8 cellular contexts compared by ENCODE assay signal in the genomic region with DNA sequence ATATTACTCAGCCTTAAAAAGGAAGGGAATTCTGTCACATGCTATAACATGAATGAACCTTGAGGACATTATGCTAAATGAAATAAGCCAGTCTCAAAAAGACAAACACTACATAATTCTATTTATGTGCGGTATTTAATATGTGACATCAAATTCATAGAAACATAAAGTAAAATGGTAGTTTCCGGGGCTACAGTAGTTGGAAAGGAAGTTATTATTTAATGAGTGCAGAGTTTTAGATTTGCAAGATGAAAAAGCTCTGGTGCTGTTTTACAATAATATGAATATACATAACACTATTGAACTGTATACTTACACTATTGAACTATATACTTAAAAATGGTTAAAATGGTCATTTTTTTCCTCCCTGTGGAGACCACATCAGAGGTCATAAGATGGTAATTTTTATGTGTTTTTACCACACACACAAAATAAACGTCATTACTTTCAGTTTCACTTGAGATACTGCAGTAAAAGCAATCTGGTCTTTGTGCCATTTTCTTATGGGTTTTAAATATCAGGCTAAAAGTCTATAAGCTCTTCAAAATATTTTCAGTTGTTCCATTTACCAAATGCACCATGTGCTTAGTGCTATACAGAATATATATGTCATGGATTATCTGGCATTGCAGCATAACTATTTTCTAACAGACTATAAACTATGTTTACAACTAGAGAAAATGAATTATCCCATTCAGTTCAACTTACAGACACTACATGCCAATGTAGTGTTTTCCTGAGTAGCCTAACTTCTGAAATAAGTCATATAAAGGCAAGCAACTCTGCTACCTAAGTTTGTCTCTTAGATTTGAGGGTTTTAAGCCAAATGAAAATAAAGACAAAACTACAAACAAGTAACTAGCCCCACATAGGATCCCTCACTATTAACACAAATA.
DNase-seq lines count a peak whose midpoint lies in the region; ATAC-seq and TF ChIP-seq lines count a peak whose summit lies in the region.

No MANE protein-coding gene starts in this region.

- H3K4me3 ChIP-seq in GM12865 (ENCODE audit: low read depth, low read length) (no peak overlapping the region; the same call in 1 of the 2 replicates), MG63 (peak overlapping the region; percentile 16)

- peaks cover 13% of the 10 kb centered on the region for H3K36me3 ChIP-seq in MG63

- H3K27me3 ChIP-seq in MG63: no peaks in the 10 kb centered on the region

- ATAC-seq in GM21825 (IDR thresholded peaks at IDR 0.05; ENCODE audit: unreplicated experiment) (no peak), HG02973 (IDR thresholded peaks at IDR 0.05; ENCODE audit: unreplicated experiment) (no peak)

- no peak for TF ChIP-seq CTCF in GM12865 (IDR thresholded peaks at IDR 0.05; ENCODE audit: insufficient read depth, low read depth, low read length, missing control alignments)

- peak; percentile 41 for DNase-seq in GM12865 (ENCODE audit: low read depth)
- DNase-seq in MG63: no peak
- peak; percentile 40 to 67 for DNase-seq in dermis microvascular lymphatic vessel endothelial cell (ENCODE audit: low read depth in 2 of 2)
- DNase-seq in pulmonary artery endothelial cell (ENCODE audit: low read depth, low spot score): peak; percentile 3
- DNase-seq in anterior cingulate cortex (lab: John Stamatoyannopoulos, UW): no peak
- DNase-seq in GM03348 (ENCODE audit: low spot score): no peak

- H3K9me3 ChIP-seq in MG63: no peaks in the 10 kb centered on the region

Comparison
In these comparisons a context has a peak if more than half of its experiments do, and no peak if none do; other contexts are left out.
1. DNase-seq: peak in GM12865 (single experiment), dermis microvascular lymphatic vessel endothelial cell (2 of 2) and pulmonary artery endothelial cell (single experiment); none in MG63 (single experiment), anterior cingulate cortex (0 of 58) and GM03348 (single experiment).